Comparison of ENCODE assay signal across 8 cellular contexts in genomic region chr2:233354971-233355574, GRCh38. TPM values are rescaled to one million over a fixed set of nuclear protein-coding genes. Genes with fewer than 3 reads are reported as not detected.
A peak's percentile ranks its signal among the peaks of the same experiment; 100 is the strongest.
DNase-seq lines count a peak whose midpoint lies in the region; ATAC-seq and TF ChIP-seq lines count a peak whose summit lies in the region.

No MANE protein-coding gene starts in this region.

- WGBS in smooth muscle cell (ENCODE audit: low lambda C conversion rate) = 6% methylated on average over 46 of the region's 46 CpGs

- POLR2A ChIA-PET in AG04449 (lab: Yijun Ruan, JAX) = no interaction called here

- H3K36me3 ChIP-seq in adipocyte (ENCODE audit: control insufficient read depth, insufficient read depth, low read length, severe bottlenecking) (no peaks in the 10 kb centered on the region), smooth muscle cell (ENCODE audit: low read depth) (no peaks in the 10 kb centered on the region)

- CTCF ChIA-PET in AG04449 (lab: Yijun Ruan, JAX) = interaction anchor here (0.6 to 3.9 kb wide), 10 partner anchors 11 to 89 kb away, joined by 3 to 38 read pairs (median 6); no protein-coding TSS in a partner anchor

- ATAC-seq in HG03095 (IDR thresholded peaks at IDR 0.05; ENCODE audit: unreplicated experiment) (no peak), HG03342 (IDR thresholded peaks at IDR 0.05; ENCODE audit: unreplicated experiment) (no peak)

- no peak for TF ChIP-seq CTCF in AG04449 (IDR thresholded peaks at IDR 0.05; ENCODE audit: insufficient read depth, low read length, missing control alignments)
- no peak for TF ChIP-seq CTCF in GM12875 (IDR thresholded peaks at IDR 0.05; ENCODE audit: borderline replicate concordance, insufficient read depth, low read depth, low read length)
- TF ChIP-seq CTCF in smooth muscle cell (IDR thresholded peaks at IDR 0.05; ENCODE audit: borderline replicate concordance, insufficient read depth, poor library complexity, severe bottlenecking) = no peak

- H3K27me3 ChIP-seq in adipocyte (replicated peaks; ENCODE audit: control insufficient read depth, insufficient read depth, low read length) (no peaks in the 10 kb centered on the region), smooth muscle cell (ENCODE audit: low read depth) (no peaks in the 10 kb centered on the region)

- no peak overlapping the region for H3K27ac ChIP-seq in smooth muscle cell (ENCODE audit: low read depth)

- H3K4me3 ChIP-seq in AG04449 (ENCODE audit: low read depth, low read length) = peak overlapping the region; percentile 68
- H3K4me3 ChIP-seq in GM12875 (ENCODE audit: low read depth, low read length) = peak overlapping the region; percentile 79
- peak overlapping the region; percentile 86 for H3K4me3 ChIP-seq in adipocyte (ENCODE audit: low read length)
- peak overlapping the region; percentile 66 for H3K4me3 ChIP-seq in iPS-18c (ENCODE audit: insufficient read depth, low read depth, low read length)
- H3K4me3 ChIP-seq in smooth muscle cell = peak overlapping the region; percentile 65

- peaks cover 23% of the 10 kb centered on the region for H3F3A ChIP-seq in smooth muscle cell (ENCODE audit: low read depth)

- H2AFZ ChIP-seq in smooth muscle cell (ENCODE audit: low read depth) = no peak overlapping the region

- H3K79me2 ChIP-seq in smooth muscle cell (ENCODE audit: low read depth) = peaks cover 17% of the 10 kb centered on the region

- peak overlapping the region; percentile 93 for H3K4me2 ChIP-seq in smooth muscle cell

- peaks cover 30% of the 10 kb centered on the region for H4K20me1 ChIP-seq in smooth muscle cell (ENCODE audit: low read depth)

- H3K9me3 ChIP-seq in adipocyte (ENCODE audit: control insufficient read depth, low read length) = no peaks in the 10 kb centered on the region
- no peaks in the 10 kb centered on the region for H3K9me3 ChIP-seq in iPS-18c (ENCODE audit: control insufficient read depth, insufficient read depth, low read length)
- no peaks in the 10 kb centered on the region for H3K9me3 ChIP-seq in smooth muscle cell (replicated peaks; ENCODE audit: low read depth)

- H3K4me1 ChIP-seq in adipocyte (ENCODE audit: control insufficient read depth, insufficient read depth, low read length) (peaks cover 10% of the 10 kb centered on the region), smooth muscle cell (ENCODE audit: low read depth) (peaks cover 29% of the 10 kb centered on the region)

- peak overlapping the region; percentile 74 for H3K9ac ChIP-seq in adipocyte (ENCODE audit: low read length)
- peak overlapping the region; percentile 31 for H3K9ac ChIP-seq in smooth muscle cell (ENCODE audit: low read depth)

- DNase-seq in AG04449 (ENCODE audit: low read depth, low spot score) = no peak
- peak; percentile 29 for DNase-seq in NAMALWA (ENCODE audit: low spot score)
- peak; percentile 43 for DNase-seq in adipocyte (ENCODE audit: low read depth)
- DNase-seq in smooth muscle cell (lab: John Stamatoyannopoulos, UW; ENCODE audit: unreplicated experiment) = no peak

RNA-seq across cellular contexts. Expression of gene DGKD, which starts 0.8 kb away (rescaled TPM):
- total RNA-seq in smooth muscle cell = 10.6 and 12.2 TPM in 2 replicates
- 14.2 and 19.4 TPM in 2 replicates for polyA plus RNA-seq in smooth muscle cell

RNA-seq across cellular contexts. Expression of gene SAG, which starts 47.5 kb away (rescaled TPM):
- not detected in 2 replicates for total RNA-seq in smooth muscle cell
- polyA plus RNA-seq in smooth muscle cell = not detected in 2 replicates

Comparison
In these comparisons a context has a peak if more than half of its experiments do, and no peak if none do; other contexts are left out.
1. DNase-seq: peak in NAMALWA (single experiment) and adipocyte (single experiment); none in AG04449 (single experiment) and smooth muscle cell (single experiment).
2. Peak in every context shown above with its lines, with median percentiles within 50 percentile points of each other: H3K4me3 ChIP-seq.